In the genomic region with DNA sequence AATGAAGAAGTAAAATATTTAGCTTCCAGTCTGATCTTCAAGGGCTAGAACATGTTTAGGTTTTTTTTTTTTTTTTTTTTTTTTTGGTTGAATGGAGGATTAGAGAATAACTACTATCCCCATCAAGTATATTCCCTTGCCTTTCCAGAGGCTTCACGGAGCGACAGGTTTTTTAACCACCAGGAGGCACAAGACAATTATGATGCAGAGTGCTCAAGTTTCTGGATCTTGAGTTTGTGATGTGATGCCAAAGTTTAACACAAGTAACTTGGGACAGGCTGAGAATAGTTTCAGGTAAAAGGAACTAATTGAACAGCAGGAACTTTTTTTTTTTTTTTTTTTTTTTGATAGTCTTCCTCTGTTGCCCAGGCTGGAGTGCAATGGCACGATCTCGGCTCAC, we compare ENCODE assay signal across 13 cellular contexts. TPM values are rescaled to one million over a fixed set of nuclear protein-coding genes. Genes with fewer than 3 reads are reported as not detected.
A peak's percentile ranks its signal among the peaks of the same experiment; 100 is the strongest.
DNase-seq lines count a peak whose midpoint lies in the region; ATAC-seq and TF ChIP-seq lines count a peak whose summit lies in the region.
"Had no signal": no experiment of that assay in that cellular context is flagged by ENCODE, and none has a peak within 500 bp of the region (broad histone marks: within the 10 kb centered on the region; RNA-seq: fewer than 3 reads in every experiment).

No MANE protein-coding gene starts in this region.

- no peak for TF ChIP-seq POLR2A in GM18505 (IDR thresholded peaks at IDR 0.05; ENCODE audit: borderline replicate concordance, extremely low read depth, insufficient read depth, insufficient read length)

- no peak overlapping the region for H3K4me3 Mint-ChIP-seq in activated CD4-positive, alpha-beta memory T cell treated with anti-CD3 and anti-CD28 coated beads, Interleukin-2, amount 10 ng/mL, durations not matched to agents 7 days and 5 days
- H3K4me3 Mint-ChIP-seq: naive B cell; stimulated activated naive CD8-positive, alpha-beta T cell treated with anti-CD3 and anti-CD28 coated beads, Interleukin-15, amount 100 ng/mL, for 72 hours had no signal

- H3K27me3 ChIP-seq in SJCRH30 (no peaks in the 10 kb centered on the region), smooth muscle cell (ENCODE audit: low read depth) (no peaks in the 10 kb centered on the region)
- H3K27me3 ChIP-seq: colonic mucosa had no signal

- DNase-seq in DMS53 (lab: John Stamatoyannopoulos, UW) (peak; percentile 24), DMS53 treated with DMSO at 0.1 percent for 48 hours (lab: John Stamatoyannopoulos, UW; ENCODE audit: unreplicated experiment) (no peak), SJCRH30 (peak; percentile 31 to 63), fibroblast of mammary gland (ENCODE audit: low read depth) (peak; percentile 56), smooth muscle cell (lab: John Stamatoyannopoulos, UW; ENCODE audit: unreplicated experiment) (no peak)
- DNase-seq in activated CD4-positive, alpha-beta memory T cell treated with anti-CD3 and anti-CD28 coated beads, Interleukin-2, amount 10 ng/mL, durations not matched to agents 7 days and 5 days = no peak
- DNase-seq: colonic mucosa; GF-D8; naive B cell; stimulated activated CD4-positive, alpha-beta T cell treated with anti-CD3 and anti-CD28 coated beads, Interleukin-15, amount 100 ng/mL, for 24 hours; stimulated activated naive CD8-positive, alpha-beta T cell treated with anti-CD3 and anti-CD28 coated beads, Interleukin-15, amount 100 ng/mL, for 72 hours had no signal

- H3K9me3 ChIP-seq in SJCRH30 (replicated peaks) (no peaks in the 10 kb centered on the region), smooth muscle cell (replicated peaks; ENCODE audit: low read depth) (no peaks in the 10 kb centered on the region)
- H3K9me3 ChIP-seq: colonic mucosa had no signal

- 66% methylated on average over 4 of the region's 4 CpGs for WGBS in smooth muscle cell (ENCODE audit: low lambda C conversion rate)

- H3F3A ChIP-seq in smooth muscle cell (ENCODE audit: low read depth) = peaks cover 35% of the 10 kb centered on the region

- H3K9me3 Mint-ChIP-seq in activated CD4-positive, alpha-beta memory T cell treated with anti-CD3 and anti-CD28 coated beads, Interleukin-2, amount 10 ng/mL, durations not matched to agents 7 days and 5 days = no peaks in the 10 kb centered on the region
- H3K9me3 Mint-ChIP-seq: stimulated activated naive CD8-positive, alpha-beta T cell treated with anti-CD3 and anti-CD28 coated beads, Interleukin-15, amount 100 ng/mL, for 72 hours had no signal

- peaks cover 41% of the 10 kb centered on the region for H3K36me3 Mint-ChIP-seq in activated CD4-positive, alpha-beta memory T cell treated with anti-CD3 and anti-CD28 coated beads, Interleukin-2, amount 10 ng/mL, durations not matched to agents 7 days and 5 days (ENCODE audit: low read depth)

- H3K4me1 ChIP-seq in SJCRH30 = 0 out of 2 replicates have a peak, but pooled peaks cover 2% of the 10 kb centered on the region
- peaks cover 5% of the 10 kb centered on the region for H3K4me1 ChIP-seq in smooth muscle cell (ENCODE audit: low read depth)
- H3K4me1 ChIP-seq: colonic mucosa had no signal

- peaks cover 24% of the 10 kb centered on the region for H4K20me1 ChIP-seq in smooth muscle cell (ENCODE audit: low read depth)

- peak; percentile 36 for TF ChIP-seq CTCF in fibroblast of mammary gland (conservative IDR thresholded peaks at IDR 0.05; ENCODE audit: control insufficient read depth, insufficient read depth, low read depth, low read length)
- TF ChIP-seq CTCF in smooth muscle cell (IDR thresholded peaks at IDR 0.05; ENCODE audit: borderline replicate concordance, insufficient read depth, poor library complexity, severe bottlenecking) = peak; percentile 25

- ATAC-seq in GM18505 (IDR thresholded peaks at IDR 0.05; ENCODE audit: unreplicated experiment) (no peak), GM19452 (IDR thresholded peaks at IDR 0.05; ENCODE audit: unreplicated experiment) (no peak)

- no peak overlapping the region for H3K9ac ChIP-seq in smooth muscle cell (ENCODE audit: low read depth)

- no peak overlapping the region for H3K4me2 ChIP-seq in smooth muscle cell

- H3K36me3 ChIP-seq in SJCRH30 = peaks cover 48% of the 10 kb centered on the region
- no peaks in the 10 kb centered on the region for H3K36me3 ChIP-seq in smooth muscle cell (ENCODE audit: low read depth)

- CTCF ChIA-PET in activated CD4-positive, alpha-beta memory T cell treated with anti-CD3 and anti-CD28 coated beads, Interleukin-2, amount 10 ng/mL, durations not matched to agents 7 days and 5 days (lab: Charles Lee) = interaction anchor here (0.6 to 11.5 kb wide), 27 partner anchors 8 to 1485 kb away, joined by 3 to 114 read pairs (median 4); no protein-coding TSS in a partner anchor

- H3K4me3 ChIP-seq in SJCRH30 (no peak overlapping the region), fibroblast of mammary gland (ENCODE audit: control insufficient read depth, low read depth, low read length) (no peak overlapping the region), smooth muscle cell (no peak overlapping the region)
- H3K4me3 ChIP-seq: colonic mucosa had no signal

- H3K27me3 Mint-ChIP-seq in activated CD4-positive, alpha-beta memory T cell treated with anti-CD3 and anti-CD28 coated beads, Interleukin-2, amount 10 ng/mL, durations not matched to agents 7 days and 5 days = no peaks in the 10 kb centered on the region
- H3K27me3 Mint-ChIP-seq: naive B cell; stimulated activated naive CD8-positive, alpha-beta T cell treated with anti-CD3 and anti-CD28 coated beads, Interleukin-15, amount 100 ng/mL, for 72 hours had no signal

- peaks cover 1% of the 10 kb centered on the region for H3K4me1 Mint-ChIP-seq in activated CD4-positive, alpha-beta memory T cell treated with anti-CD3 and anti-CD28 coated beads, Interleukin-2, amount 10 ng/mL, durations not matched to agents 7 days and 5 days

- no peak overlapping the region for H3K27ac ChIP-seq in SJCRH30
- peak overlapping the region; percentile 12 for H3K27ac ChIP-seq in smooth muscle cell (ENCODE audit: low read depth)
- H3K27ac ChIP-seq: colonic mucosa had no signal

- H2AFZ ChIP-seq in smooth muscle cell (ENCODE audit: low read depth) = no peak overlapping the region

- no peaks in the 10 kb centered on the region for H3K79me2 ChIP-seq in smooth muscle cell (ENCODE audit: low read depth)

- H3K27ac Mint-ChIP-seq in activated CD4-positive, alpha-beta memory T cell treated with anti-CD3 and anti-CD28 coated beads, Interleukin-2, amount 10 ng/mL, durations not matched to agents 7 days and 5 days = no peak overlapping the region
- H3K27ac Mint-ChIP-seq: stimulated activated naive CD8-positive, alpha-beta T cell treated with anti-CD3 and anti-CD28 coated beads, Interleukin-15, amount 100 ng/mL, for 72 hours had no signal

- POLR2A ChIA-PET in activated CD4-positive, alpha-beta memory T cell treated with anti-CD3 and anti-CD28 coated beads, Interleukin-2, amount 10 ng/mL, durations not matched to agents 7 days and 5 days (lab: Charles Lee) = interaction anchor here (0.6 to 2.0 kb wide), 8 partner anchors 7 to 741 kb away, joined by 3 to 6 read pairs (median 4); no protein-coding TSS in a partner anchor

RNA-seq across cellular contexts. Expression of a gene that starts 30.3 kb away (rescaled TPM):
- total RNA-seq in SJCRH30 (2014; rRNA removed; shearing (Covaris generic)) = 342 and 371 TPM in 2 replicates
- 222 and 245 TPM in 2 replicates for total RNA-seq in smooth muscle cell
- 205 and 230 TPM in 2 replicates for polyA plus RNA-seq in smooth muscle cell
- total RNA-seq in activated CD4-positive, alpha-beta memory T cell treated with anti-CD3 and anti-CD28 coated beads, Interleukin-2, amount 10 ng/mL, durations not matched to agents 7 days and 5 days = 100 to 1,000 TPM; 244 to 246 TPM

Comparison
In these comparisons a context has a peak if more than half of its experiments do, and no peak if none do; other contexts are left out.
1. DNase-seq: peak in DMS53 (single experiment), SJCRH30 (2 of 2) and fibroblast of mammary gland (single experiment); none in DMS53 treated with DMSO at 0.1 percent for 48 hours (single experiment), smooth muscle cell (single experiment) and activated CD4-positive, alpha-beta memory T cell treated with anti-CD3 and anti-CD28 coated beads, Interleukin-2, amount 10 ng/mL, durations not matched to agents 7 days and 5 days (single experiment).